Comparison of ENCODE assay signal across 1 cellular context in the genomic region with DNA sequence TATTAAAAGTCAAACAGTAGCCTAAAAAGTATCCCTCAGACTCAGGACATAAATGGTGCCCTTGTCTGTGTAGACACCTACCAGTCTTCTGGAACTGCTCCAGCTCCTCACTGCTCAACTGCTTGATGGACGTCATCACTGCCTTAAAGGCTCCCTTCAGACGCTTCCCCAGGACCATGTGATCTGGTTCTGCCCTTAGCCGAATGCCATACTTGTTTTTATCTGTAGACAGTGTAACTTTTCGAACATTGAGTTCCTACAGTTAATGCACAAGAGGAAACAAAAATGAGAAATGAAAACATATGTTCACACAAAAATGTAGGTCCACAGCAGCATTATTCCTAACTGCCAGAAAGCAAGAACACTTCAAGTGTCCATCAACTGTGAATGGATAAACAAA.
TF ChIP-seq lines count a peak whose summit lies in the region.

No MANE protein-coding gene starts in this region.

TF ChIP-seq in SK-N-SH treated with all-trans-retinoic acid at 6 μM for 48 hours, 23 proteins besides CTCF, POLR2A, EP300 and RAD21 (continued from another document):
- TF ChIP-seq, protein P1, sequence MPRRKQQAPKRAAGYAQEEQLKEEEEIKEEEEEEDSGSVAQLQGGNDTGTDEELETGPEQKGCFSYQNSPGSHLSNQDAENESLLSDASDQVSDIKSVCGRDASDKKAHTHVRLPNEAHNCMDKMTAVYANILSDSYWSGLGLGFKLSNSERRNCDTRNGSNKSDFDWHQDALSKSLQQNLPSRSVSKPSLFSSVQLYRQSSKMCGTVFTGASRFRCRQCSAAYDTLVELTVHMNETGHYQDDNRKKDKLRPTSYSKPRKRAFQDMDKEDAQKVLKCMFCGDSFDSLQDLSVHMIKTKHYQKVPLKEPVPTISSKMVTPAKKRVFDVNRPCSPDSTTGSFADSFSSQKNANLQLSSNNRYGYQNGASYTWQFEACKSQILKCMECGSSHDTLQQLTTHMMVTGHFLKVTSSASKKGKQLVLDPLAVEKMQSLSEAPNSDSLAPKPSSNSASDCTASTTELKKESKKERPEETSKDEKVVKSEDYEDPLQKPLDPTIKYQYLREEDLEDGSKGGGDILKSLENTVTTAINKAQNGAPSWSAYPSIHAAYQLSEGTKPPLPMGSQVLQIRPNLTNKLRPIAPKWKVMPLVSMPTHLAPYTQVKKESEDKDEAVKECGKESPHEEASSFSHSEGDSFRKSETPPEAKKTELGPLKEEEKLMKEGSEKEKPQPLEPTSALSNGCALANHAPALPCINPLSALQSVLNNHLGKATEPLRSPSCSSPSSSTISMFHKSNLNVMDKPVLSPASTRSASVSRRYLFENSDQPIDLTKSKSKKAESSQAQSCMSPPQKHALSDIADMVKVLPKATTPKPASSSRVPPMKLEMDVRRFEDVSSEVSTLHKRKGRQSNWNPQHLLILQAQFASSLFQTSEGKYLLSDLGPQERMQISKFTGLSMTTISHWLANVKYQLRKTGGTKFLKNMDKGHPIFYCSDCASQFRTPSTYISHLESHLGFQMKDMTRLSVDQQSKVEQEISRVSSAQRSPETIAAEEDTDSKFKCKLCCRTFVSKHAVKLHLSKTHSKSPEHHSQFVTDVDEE (CRISPR knock-in tag; IDR thresholded peaks at IDR 0.05) = no peak
- no peak for TF ChIP-seq ZNF70 (CRISPR knock-in tag; IDR thresholded peaks at IDR 0.05)
- no peak for TF ChIP-seq ISL1 (CRISPR knock-in tag; IDR thresholded peaks at IDR 0.05)
- TF ChIP-seq PATZ1 (CRISPR knock-in tag; IDR thresholded peaks at IDR 0.05; ENCODE audit: borderline replicate concordance) = no peak
- TF ChIP-seq ARNTL (CRISPR knock-in tag; IDR thresholded peaks at IDR 0.05; ENCODE audit: borderline replicate concordance, low read depth) = no peak
- no peak for TF ChIP-seq BACH2 (CRISPR knock-in tag; IDR thresholded peaks at IDR 0.05; ENCODE audit: borderline replicate concordance)
- TF ChIP-seq, protein P2, sequence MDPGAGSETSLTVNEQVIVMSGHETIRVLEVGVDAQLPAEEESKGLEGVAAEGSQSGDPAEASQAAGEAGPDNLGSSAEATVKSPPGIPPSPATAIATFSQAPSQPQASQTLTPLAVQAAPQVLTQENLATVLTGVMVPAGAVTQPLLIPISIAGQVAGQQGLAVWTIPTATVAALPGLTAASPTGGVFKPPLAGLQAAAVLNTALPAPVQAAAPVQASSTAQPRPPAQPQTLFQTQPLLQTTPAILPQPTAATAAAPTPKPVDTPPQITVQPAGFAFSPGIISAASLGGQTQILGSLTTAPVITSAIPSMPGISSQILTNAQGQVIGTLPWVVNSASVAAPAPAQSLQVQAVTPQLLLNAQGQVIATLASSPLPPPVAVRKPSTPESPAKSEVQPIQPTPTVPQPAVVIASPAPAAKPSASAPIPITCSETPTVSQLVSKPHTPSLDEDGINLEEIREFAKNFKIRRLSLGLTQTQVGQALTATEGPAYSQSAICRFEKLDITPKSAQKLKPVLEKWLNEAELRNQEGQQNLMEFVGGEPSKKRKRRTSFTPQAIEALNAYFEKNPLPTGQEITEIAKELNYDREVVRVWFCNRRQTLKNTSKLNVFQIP (CRISPR knock-in tag; IDR thresholded peaks at IDR 0.05; ENCODE audit: borderline replicate concordance, low read depth) = no peak
- TF ChIP-seq, protein P3, sequence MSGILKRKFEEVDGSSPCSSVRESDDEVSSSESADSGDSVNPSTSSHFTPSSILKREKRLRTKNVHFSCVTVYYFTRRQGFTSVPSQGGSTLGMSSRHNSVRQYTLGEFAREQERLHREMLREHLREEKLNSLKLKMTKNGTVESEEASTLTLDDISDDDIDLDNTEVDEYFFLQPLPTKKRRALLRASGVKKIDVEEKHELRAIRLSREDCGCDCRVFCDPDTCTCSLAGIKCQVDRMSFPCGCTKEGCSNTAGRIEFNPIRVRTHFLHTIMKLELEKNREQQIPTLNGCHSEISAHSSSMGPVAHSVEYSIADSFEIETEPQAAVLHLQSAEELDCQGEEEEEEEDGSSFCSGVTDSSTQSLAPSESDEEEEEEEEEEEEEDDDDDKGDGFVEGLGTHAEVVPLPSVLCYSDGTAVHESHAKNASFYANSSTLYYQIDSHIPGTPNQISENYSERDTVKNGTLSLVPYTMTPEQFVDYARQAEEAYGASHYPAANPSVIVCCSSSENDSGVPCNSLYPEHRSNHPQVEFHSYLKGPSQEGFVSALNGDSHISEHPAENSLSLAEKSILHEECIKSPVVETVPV (CRISPR knock-in tag; IDR thresholded peaks at IDR 0.05) = no peak
- no peak for TF ChIP-seq CSDC2 (CRISPR knock-in tag; IDR thresholded peaks at IDR 0.05)
- TF ChIP-seq ZC3H10 (CRISPR knock-in tag; IDR thresholded peaks at IDR 0.05) = no peak
- no peak for TF ChIP-seq GLIS3 (CRISPR knock-in tag; IDR thresholded peaks at IDR 0.05)
- TF ChIP-seq ZFP3 (CRISPR knock-in tag; IDR thresholded peaks at IDR 0.05) = no peak
- no peak for TF ChIP-seq SNAI2 (CRISPR knock-in tag; IDR thresholded peaks at IDR 0.05)
- no peak for TF ChIP-seq OSR1 (CRISPR knock-in tag; IDR thresholded peaks at IDR 0.05)
- TF ChIP-seq ZNF8 (CRISPR knock-in tag; IDR thresholded peaks at IDR 0.05) = no peak
- TF ChIP-seq TCF4 (CRISPR knock-in tag; IDR thresholded peaks at IDR 0.05; ENCODE audit: borderline replicate concordance) = no peak
